Comparison of ENCODE assay signal across 8 cellular contexts in genomic region chr11:123511037-123511870, GRCh38.
DNase-seq lines count a peak whose midpoint lies in the region; ATAC-seq and TF ChIP-seq lines count a peak whose summit lies in the region.

No MANE protein-coding gene starts in this region.

- H3K36me3 Mint-ChIP-seq in endothelial cell (ENCODE audit: low read depth, unreplicated experiment) = peaks cover 11% of the 10 kb centered on the region

- peak; percentile 86 for TF ChIP-seq CTCF in endothelial cell (IDR thresholded peaks at IDR 0.05; ENCODE audit: unreplicated experiment)

- peak overlapping the region; percentile 4 for H3K27ac Mint-ChIP-seq in endothelial cell (ENCODE audit: unreplicated experiment)

- peak; percentile 89 for DNase-seq in COLO668 (lab: John Stamatoyannopoulos, UW; ENCODE audit: unreplicated experiment)
- peak; percentile 14 for DNase-seq in HS-27A (ENCODE audit: low read depth)
- DNase-seq in NOMO-1 treated with DMSO at 0.1 percent for 48 hours (lab: John Stamatoyannopoulos, UW; ENCODE audit: unreplicated experiment) = peak; percentile 70
- peak; percentile 35 to 60 (median 38) for DNase-seq in activated CD8-positive, alpha-beta memory T cell treated with anti-CD3 and anti-CD28 coated beads for 48 hours (ENCODE audit: low read depth in 2 of 3, low spot score in 2 of 3)
- DNase-seq in endothelial cell (ENCODE audit: low spot score) = peak; percentile 91
- DNase-seq in midbrain (lab: John Stamatoyannopoulos, UW) = peak; percentile 90
- peak; percentile 86 for DNase-seq in stimulated activated CD8-positive, alpha-beta memory T cell treated with anti-CD3 and anti-CD28 coated beads, Interleukin-4, amount 100 ng/mL, for 48 hours

- no peak overlapping the region for H3K4me3 Mint-ChIP-seq in endothelial cell (ENCODE audit: unreplicated experiment)

- no peaks in the 10 kb centered on the region for H3K9me3 Mint-ChIP-seq in endothelial cell (ENCODE audit: unreplicated experiment)

- peak; percentile 89 for ATAC-seq in GM19467 (IDR thresholded peaks at IDR 0.05; ENCODE audit: unreplicated experiment)

- H3K4me1 Mint-ChIP-seq in endothelial cell (ENCODE audit: unreplicated experiment) = peaks cover 52% of the 10 kb centered on the region

- H3K27me3 Mint-ChIP-seq in endothelial cell (ENCODE audit: unreplicated experiment) = no peaks in the 10 kb centered on the region

Comparison
In these comparisons a context has a peak if more than half of its experiments do, and no peak if none do; other contexts are left out.
1. Peak in every context shown above with its lines: DNase-seq and ATAC-seq.
2. DNase-seq: peak in every context shown above with its lines; median percentile 91 in endothelial cell; 90 in midbrain; 89 in COLO668; 86 in stimulated activated CD8-positive, alpha-beta memory T cell treated with anti-CD3 and anti-CD28 coated beads, Interleukin-4, amount 100 ng/mL, for 48 hours; 70 in NOMO-1 treated with DMSO at 0.1 percent for 48 hours; 38 in activated CD8-positive, alpha-beta memory T cell treated with anti-CD3 and anti-CD28 coated beads for 48 hours; 14 in HS-27A.